Comparison of ENCODE assay signal across 23 cellular contexts in the genomic region with DNA sequence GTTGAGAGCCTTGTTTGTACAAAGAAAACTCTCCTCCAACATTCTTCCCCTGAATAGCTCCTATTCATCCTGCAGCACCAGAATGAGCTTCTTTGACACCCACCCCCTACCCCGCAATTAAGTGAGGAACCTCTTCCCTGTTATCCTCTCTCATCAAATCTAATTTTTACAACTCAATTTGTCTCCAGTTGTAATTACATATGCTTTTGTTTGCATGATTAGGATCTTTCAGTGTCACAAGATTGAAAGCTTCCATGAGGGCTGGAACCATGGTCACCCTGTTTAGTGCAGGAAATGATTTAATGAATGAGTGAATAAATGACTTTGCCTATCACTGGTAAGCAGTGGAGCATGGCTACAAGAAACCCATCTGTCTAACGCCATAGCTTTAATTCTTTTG.
"Had no signal": no experiment of that assay in that cellular context is flagged by ENCODE, and none has a peak within 500 bp of the region (broad histone marks: within the 10 kb centered on the region; RNA-seq: fewer than 3 reads in every experiment).

No MANE protein-coding gene starts in this region.

- H3K36me3 ChIP-seq: left lung, lower lobe of right lung, ovary, right atrium auricular region, right lobe of liver, suprapubic skin, thoracic aorta, tibial artery, upper lobe of right lung had no signal

- H3K4me3 ChIP-seq: left lung, lower lobe of right lung, ovary, right atrium auricular region, right lobe of liver, suprapubic skin, thoracic aorta, tibial artery, upper lobe of right lung had no signal

- H3K27ac ChIP-seq: left lung, lower lobe of right lung, ovary, right atrium auricular region, right lobe of liver, suprapubic skin, thoracic aorta, tibial artery, upper lobe of right lung had no signal

- H3K9me3 ChIP-seq: left lung, lower lobe of right lung, ovary, right atrium auricular region, right lobe of liver, suprapubic skin, thoracic aorta, tibial artery, upper lobe of right lung had no signal

- H3K4me1 ChIP-seq: left lung, lower lobe of right lung, right atrium auricular region, right lobe of liver, suprapubic skin, tibial artery, upper lobe of right lung had no signal

- H3K27me3 ChIP-seq: left lung, ovary, right atrium auricular region, right lobe of liver, suprapubic skin, tibial artery, upper lobe of right lung had no signal

- ATAC-seq: left colon; left lung; lower lobe of right lung; naive thymus-derived CD8-positive, alpha-beta T cell; right lobe of liver; stimulated activated effector memory CD8-positive, alpha-beta T cell treated with anti-CD3 and anti-CD28 coated beads, Interleukin-12 subunit alpha, Interleukin-12 subunit beta, amount 100 ng/mL, for 72 hours; upper lobe of right lung had no signal

- DNase-seq: hypothalamus; immature natural killer cell; kidney; left colon; left lung; lower lobe of right lung; mammary epithelial cell; mesenchymal stem cell; naive thymus-derived CD8-positive, alpha-beta T cell; ovary; right lobe of liver; stimulated activated CD4-positive, alpha-beta T cell treated with anti-CD3 and anti-CD28 coated beads, Interleukin-12 subunit alpha, Interleukin-12 subunit beta, amount 100 ng/mL, for 4 hours; stimulated activated CD4-positive, alpha-beta T cell treated with anti-CD3 and anti-CD28 coated beads, Interleukin-15, amount 100 ng/mL, for 24 hours; stimulated activated CD4-positive, alpha-beta T cell treated with anti-CD3 and anti-CD28 coated beads, Interleukin-2, amount 100 ng/mL, for 24 hours; stimulated activated CD4-positive, alpha-beta T cell treated with anti-CD3 and anti-CD28 coated beads, Interleukin-4, amount 100 ng/mL, for 1 hour; stimulated activated naive CD4-positive, alpha-beta T cell; tibial artery; trophoblast cell; upper lobe of right lung had no signal
